ENCODE assay signal across 1 cellular context in the genomic region with DNA sequence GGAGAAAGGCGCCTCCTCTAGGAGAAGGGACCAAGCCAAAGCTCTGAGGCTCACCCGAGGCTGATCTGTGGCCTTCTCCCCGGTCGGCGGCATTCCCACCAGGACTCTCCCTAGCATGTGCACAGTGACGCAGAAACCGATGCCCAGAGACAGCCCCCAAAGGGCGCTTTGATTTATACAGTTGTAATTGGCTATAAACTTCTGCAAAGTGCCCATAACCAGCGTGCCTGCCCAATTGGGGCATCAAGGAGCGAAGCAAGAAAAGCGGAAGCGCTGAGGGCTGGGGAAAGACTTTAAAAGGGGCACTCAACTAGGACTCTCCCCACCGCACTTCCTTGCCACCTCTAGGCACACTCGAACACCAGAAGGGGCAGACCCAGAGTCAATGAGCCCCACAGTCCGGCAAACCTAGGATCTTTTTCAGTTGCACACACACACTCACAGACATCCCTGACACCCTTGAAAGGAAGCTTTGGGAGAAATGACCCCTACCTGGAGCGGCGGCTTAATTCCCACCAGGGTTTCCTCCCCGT.
TF ChIP-seq lines count a peak whose summit lies in the region.

No MANE protein-coding gene starts in this region.

TF ChIP-seq in SK-N-SH, 30 proteins besides CTCF, POLR2A, EP300 and RAD21 (continued from another document):
- TF ChIP-seq, protein P1, sequence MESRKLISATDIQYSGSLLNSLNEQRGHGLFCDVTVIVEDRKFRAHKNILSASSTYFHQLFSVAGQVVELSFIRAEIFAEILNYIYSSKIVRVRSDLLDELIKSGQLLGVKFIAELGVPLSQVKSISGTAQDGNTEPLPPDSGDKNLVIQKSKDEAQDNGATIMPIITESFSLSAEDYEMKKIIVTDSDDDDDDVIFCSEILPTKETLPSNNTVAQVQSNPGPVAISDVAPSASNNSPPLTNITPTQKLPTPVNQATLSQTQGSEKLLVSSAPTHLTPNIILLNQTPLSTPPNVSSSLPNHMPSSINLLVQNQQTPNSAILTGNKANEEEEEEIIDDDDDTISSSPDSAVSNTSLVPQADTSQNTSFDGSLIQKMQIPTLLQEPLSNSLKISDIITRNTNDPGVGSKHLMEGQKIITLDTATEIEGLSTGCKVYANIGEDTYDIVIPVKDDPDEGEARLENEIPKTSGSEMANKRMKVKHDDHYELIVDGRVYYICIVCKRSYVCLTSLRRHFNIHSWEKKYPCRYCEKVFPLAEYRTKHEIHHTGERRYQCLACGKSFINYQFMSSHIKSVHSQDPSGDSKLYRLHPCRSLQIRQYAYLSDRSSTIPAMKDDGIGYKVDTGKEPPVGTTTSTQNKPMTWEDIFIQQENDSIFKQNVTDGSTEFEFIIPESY (IDR thresholded peaks at IDR 0.05; ENCODE audit: borderline replicate concordance, low read depth), result no peak
- TF ChIP-seq POLR2AphosphoS5 (IDR thresholded peaks at IDR 0.05; ENCODE audit: low read depth, low read length) (no peak), FOSL2 (IDR thresholded peaks at IDR 0.05; ENCODE audit: borderline replicate concordance, low read depth) (no peak), TCF12 (IDR thresholded peaks at IDR 0.05) (no peak), JUND (IDR thresholded peaks at IDR 0.05) (no peak), MAX (IDR thresholded peaks at IDR 0.05; ENCODE audit: low read depth) (no peak)
